ENCODE assay signal across 16 cellular contexts in genomic region chr11:102470257-102470656, GRCh38. TPM values are rescaled to one million over a fixed set of nuclear protein-coding genes. Genes with fewer than 3 reads are reported as not detected.
DNase-seq lines count a peak whose midpoint lies in the region.
"Had no signal": no experiment of that assay in that cellular context is flagged by ENCODE, and none has a peak within 500 bp of the region (broad histone marks: within the 10 kb centered on the region; RNA-seq: fewer than 3 reads in every experiment).

No MANE protein-coding gene starts in this region.

- H3K9me3 ChIP-seq in effector memory CD4-positive, alpha-beta T cell (ENCODE audit: control insufficient read depth, low read length), result no peaks in the 10 kb centered on the region
- H3K9me3 ChIP-seq: SJSA1, spleen had no signal

- H3K36me3 Mint-ChIP-seq in IgD-negative memory B cell, result peaks cover 6% of the 10 kb centered on the region

- no peaks in the 10 kb centered on the region for H3K27me3 ChIP-seq in effector memory CD4-positive, alpha-beta T cell (replicated peaks; ENCODE audit: control insufficient read depth, insufficient read depth, low read length, poor library complexity, severe bottlenecking)
- H3K27me3 ChIP-seq in H7 (ENCODE audit: control insufficient read depth, insufficient read depth, low read length), result no peaks in the 10 kb centered on the region
- H3K27me3 ChIP-seq: SJSA1, spleen had no signal

- peaks cover 20 to 28% (median 27%) of the 10 kb centered on the region in 3 donors for H3K4me1 Mint-ChIP-seq in IgD-negative memory B cell

- H3K27me3 Mint-ChIP-seq in IgD-negative memory B cell, result peaks cover 16% of the 10 kb centered on the region

- no peak overlapping the region for H3K4me3 Mint-ChIP-seq in IgD-negative memory B cell

- H3K27ac ChIP-seq in effector memory CD4-positive, alpha-beta T cell (ENCODE audit: insufficient read depth, low read length, poor library complexity, severe bottlenecking), result no peak overlapping the region
- H3K27ac ChIP-seq: SJSA1, WERI-Rb-1 had no signal

- H3K9me3 Mint-ChIP-seq in IgD-negative memory B cell, result no peaks in the 10 kb centered on the region

- H3K36me3 ChIP-seq in effector memory CD4-positive, alpha-beta T cell (ENCODE audit: control insufficient read depth, insufficient read depth, low read length), result no peaks in the 10 kb centered on the region
- H3K36me3 ChIP-seq in H7 (replicated peaks; ENCODE audit: control insufficient read depth, insufficient read depth, low read length), result no peaks in the 10 kb centered on the region
- H3K36me3 ChIP-seq: SJSA1, spleen, WERI-Rb-1 had no signal

- peak; percentile 14 to 35 for DNase-seq in activated CD4-positive, alpha-beta T cell treated with anti-CD3 and anti-CD28 coated beads for 4 hours
- DNase-seq in activated CD4-positive, alpha-beta T cell treated with anti-CD3 and anti-CD28 coated beads for 1 hour, result no peak
- DNase-seq in activated CD4-positive, alpha-beta T cell treated with anti-CD3 and anti-CD28 coated beads, Interleukin-2, amount 50 U/mL, for 1 hour, result peak; percentile 23
- peak in 2 of 3 donors; percentile 18 to 20 for DNase-seq in effector memory CD4-positive, alpha-beta T cell
- no peak for DNase-seq in NCI-H187 (lab: John Stamatoyannopoulos, UW)
- DNase-seq in H7, result no peak
- no peak for DNase-seq in NCI-H2196 (lab: John Stamatoyannopoulos, UW; ENCODE audit: unreplicated experiment)
- DNase-seq: 8988T, HCEC 1CT, left colon, NCI-H1417, NCI-H226, spleen, WERI-Rb-1 had no signal

- peak overlapping the region in 2 of 3 donors; percentile 9 to 10 for H3K27ac Mint-ChIP-seq in IgD-negative memory B cell

- peaks cover 57% of the 10 kb centered on the region for H3K4me1 ChIP-seq in effector memory CD4-positive, alpha-beta T cell (ENCODE audit: control insufficient read depth, insufficient read depth, low read length, poor library complexity, severe bottlenecking)

- no peak overlapping the region for H3K4me3 ChIP-seq in effector memory CD4-positive, alpha-beta T cell (ENCODE audit: insufficient read depth, low read depth, low read length, poor library complexity, severe bottlenecking)
- H3K4me3 ChIP-seq in H7 (ENCODE audit: insufficient read depth, low read depth, low read length), result no peak overlapping the region
- H3K4me3 ChIP-seq: SJSA1, spleen had no signal

RNA-seq across cellular contexts. Expression of gene TMEM123, which starts 17.7 kb away (rescaled TPM):
- polyA plus RNA-seq in IgD-negative memory B cell, result 179 TPM
- total RNA-seq in H7 (2014; rRNA removed; shearing (Covaris generic)), result 73.7 and 113 TPM in 2 replicates

Comparison
In these comparisons a context has a peak if more than half of its experiments do, and no peak if none do; other contexts are left out.
1. DNase-seq: peak in activated CD4-positive, alpha-beta T cell treated with anti-CD3 and anti-CD28 coated beads for 4 hours (2 of 2), activated CD4-positive, alpha-beta T cell treated with anti-CD3 and anti-CD28 coated beads, Interleukin-2, amount 50 U/mL, for 1 hour (single experiment) and effector memory CD4-positive, alpha-beta T cell (2 of 3); none in activated CD4-positive, alpha-beta T cell treated with anti-CD3 and anti-CD28 coated beads for 1 hour (single experiment), NCI-H187 (0 of 2), H7 (single experiment) and NCI-H2196 (single experiment).